ENCODE assay signal across 10 cellular contexts in genomic region chr3:48038971-48039481, GRCh38. TPM values are rescaled to one million over a fixed set of nuclear protein-coding genes. Genes with fewer than 3 reads are reported as not detected.
DNase-seq lines count a peak whose midpoint lies in the region; ATAC-seq and TF ChIP-seq lines count a peak whose summit lies in the region.
"Had no signal": no experiment of that assay in that cellular context is flagged by ENCODE, and none has a peak within 500 bp of the region (broad histone marks: within the 10 kb centered on the region; RNA-seq: fewer than 3 reads in every experiment).

No MANE protein-coding gene starts in this region.

- peak overlapping the region; percentile 35 for H3K14ac ChIP-seq in trophoblast cell (ENCODE audit: low read length)

- H2BK12ac ChIP-seq in trophoblast cell (ENCODE audit: low read length) = no peak overlapping the region

- peaks cover 3% of the 10 kb centered on the region for H3K36me3 Mint-ChIP-seq in activated T-cell treated with anti-CD3 and anti-CD28 coated beads, Interleukin-2, amount 50 U/mL, for 4 hours (ENCODE audit: insufficient read depth)
- H3K36me3 Mint-ChIP-seq in activated CD4-positive, alpha-beta T cell treated with anti-CD3 and anti-CD28 coated beads for 36 hours (ENCODE audit: low read depth) = no peaks in the 10 kb centered on the region

- peaks cover 9% of the 10 kb centered on the region for H3K79me1 ChIP-seq in trophoblast cell (ENCODE audit: low read length)

- H3K9me3 ChIP-seq in trophoblast cell (ENCODE audit: insufficient read depth, low read depth, low read length) = no peaks in the 10 kb centered on the region

- H3K23ac ChIP-seq in trophoblast cell (ENCODE audit: low read length) = no peak overlapping the region

- no peak overlapping the region for H3K9ac ChIP-seq in trophoblast cell (ENCODE audit: low read length)

- H3K4me1 Mint-ChIP-seq in activated T-cell treated with anti-CD3 and anti-CD28 coated beads, Interleukin-2, amount 50 U/mL, for 4 hours (ENCODE audit: low read depth) = peaks cover 13% of the 10 kb centered on the region
- H3K4me1 Mint-ChIP-seq in activated CD4-positive, alpha-beta T cell treated with anti-CD3 and anti-CD28 coated beads for 36 hours = peaks cover 28% of the 10 kb centered on the region

- no peak overlapping the region for H4K12ac ChIP-seq in trophoblast cell (ENCODE audit: low read depth, low read length)

- H3K36me3 ChIP-seq in trophoblast cell (ENCODE audit: control insufficient read depth in 1 of 2, insufficient read depth in 2 of 2, low read length in 2 of 2) = peaks cover 0 to 2% of the 10 kb centered on the region in 2 experiments

- H3K9me3 Mint-ChIP-seq in activated T-cell treated with anti-CD3 and anti-CD28 coated beads, Interleukin-2, amount 50 U/mL, for 4 hours = no peaks in the 10 kb centered on the region
- no peaks in the 10 kb centered on the region for H3K9me3 Mint-ChIP-seq in activated CD4-positive, alpha-beta T cell treated with anti-CD3 and anti-CD28 coated beads for 36 hours (ENCODE audit: low read depth)
- H3K9me3 Mint-ChIP-seq: naive thymus-derived CD4-positive, alpha-beta T cell had no signal

- H2BK120ac ChIP-seq in trophoblast cell (ENCODE audit: insufficient read depth, low read length, poor library complexity) = peak overlapping the region; percentile 63

- DNase-seq in AG20443 (ENCODE audit: low spot score) (peak; percentile 7), Right ventricle myocardium superior (no peak), trophoblast cell (peak; percentile 11 to 82)
- DNase-seq in stimulated activated CD4-positive, alpha-beta T cell treated with anti-CD3 and anti-CD28 coated beads, Interleukin-2, amount 100 ng/mL, for 48 hours = no peak
- no peak for DNase-seq in activated T-cell treated with anti-CD3 and anti-CD28 coated beads, Interleukin-2, amount 50 U/mL, for 4 hours
- no peak for DNase-seq in activated CD4-positive, alpha-beta T cell treated with anti-CD3 and anti-CD28 coated beads for 36 hours
- DNase-seq: naive thymus-derived CD4-positive, alpha-beta T cell had no signal

- H3K4me3 ChIP-seq in trophoblast cell (ENCODE audit: low read depth, low read length) = no peak overlapping the region

- peak overlapping the region; percentile 82 for H3K27ac ChIP-seq in trophoblast cell (ENCODE audit: low read depth, low read length)

- H4K91ac ChIP-seq in trophoblast cell (ENCODE audit: low read depth, low read length) = peak overlapping the region; percentile 38

- intact Hi-C loops in Right ventricle myocardium superior (cut with DNase I) = no loop called here
- intact Hi-C loops in activated CD4-positive, alpha-beta T cell treated with anti-CD3 and anti-CD28 coated beads for 36 hours (cut with DNase I, micrococcal nuclease) = no loop called here

- H3K79me2 ChIP-seq in trophoblast cell (ENCODE audit: control insufficient read depth, insufficient read depth, low read length, poor library complexity) = peaks cover 7% of the 10 kb centered on the region

- peak overlapping the region; percentile 50 for H2BK5ac ChIP-seq in trophoblast cell (ENCODE audit: low read depth, low read length, poor library complexity)

- no CpG with 5 or more reads among the region's 6 CpGs for WGBS in trophoblast cell (ENCODE audit: extremely low coverage, insufficient coverage, insufficient read length)

- H3K27me3 Mint-ChIP-seq in activated T-cell treated with anti-CD3 and anti-CD28 coated beads, Interleukin-2, amount 50 U/mL, for 4 hours (ENCODE audit: low read depth) = no peaks in the 10 kb centered on the region
- H3K27me3 Mint-ChIP-seq in activated CD4-positive, alpha-beta T cell treated with anti-CD3 and anti-CD28 coated beads for 36 hours = no peaks in the 10 kb centered on the region
- H3K27me3 Mint-ChIP-seq: naive thymus-derived CD4-positive, alpha-beta T cell had no signal

- CTCF ChIA-PET in activated CD4-positive, alpha-beta T cell treated with anti-CD3 and anti-CD28 coated beads for 36 hours (lab: Charles Lee) = no interaction called here

- no peak overlapping the region for H3K27ac Mint-ChIP-seq in activated CD4-positive, alpha-beta T cell treated with anti-CD3 and anti-CD28 coated beads for 36 hours

- H4K8ac ChIP-seq in trophoblast cell (ENCODE audit: low read depth, low read length) = no peak overlapping the region

- POLR2A ChIA-PET in activated CD4-positive, alpha-beta T cell treated with anti-CD3 and anti-CD28 coated beads for 36 hours (lab: Charles Lee) = no interaction called here

- peak; percentile 50 for ATAC-seq in SK-N-SH treated with all-trans-retinoic acid at 6 μM for 48 hours
- ATAC-seq in Right ventricle myocardium superior (ENCODE audit: poor library complexity) = peak; percentile 40
- no peak for ATAC-seq in activated T-cell treated with anti-CD3 and anti-CD28 coated beads, Interleukin-2, amount 50 U/mL, for 4 hours
- no peak for ATAC-seq in activated CD4-positive, alpha-beta T cell treated with anti-CD3 and anti-CD28 coated beads for 36 hours
- ATAC-seq in HG02852 (IDR thresholded peaks at IDR 0.05; ENCODE audit: unreplicated experiment) = no peak
- ATAC-seq: esophagus mucosa; naive thymus-derived CD4-positive, alpha-beta T cell had no signal

- H3K4me2 ChIP-seq in trophoblast cell (ENCODE audit: low read length) = peak overlapping the region; percentile 32

- H3K27me3 ChIP-seq in trophoblast cell (ENCODE audit: insufficient read depth, low read length) = no peaks in the 10 kb centered on the region

- H3K18ac ChIP-seq in trophoblast cell (ENCODE audit: low read length) = peak overlapping the region; percentile 17

- no peak overlapping the region for H2AK5ac ChIP-seq in trophoblast cell (ENCODE audit: low read length)

- peaks cover 8 to 16% of the 10 kb centered on the region in 2 experiments for H3K4me1 ChIP-seq in trophoblast cell (ENCODE audit: control insufficient read depth in 1 of 2, insufficient read depth in 2 of 2, low read length in 2 of 2)

- no peak overlapping the region for H3K4ac ChIP-seq in trophoblast cell (ENCODE audit: low read depth, low read length)

- H2AFZ ChIP-seq in trophoblast cell (ENCODE audit: insufficient read depth, low read length, poor library complexity) = no peak overlapping the region

- no peak overlapping the region for H3K4me3 Mint-ChIP-seq in activated T-cell treated with anti-CD3 and anti-CD28 coated beads, Interleukin-2, amount 50 U/mL, for 4 hours
- H3K4me3 Mint-ChIP-seq in activated CD4-positive, alpha-beta T cell treated with anti-CD3 and anti-CD28 coated beads for 36 hours = no peak overlapping the region
- H3K4me3 Mint-ChIP-seq: naive thymus-derived CD4-positive, alpha-beta T cell had no signal

TF ChIP-seq in SK-N-SH treated with all-trans-retinoic acid at 6 μM for 48 hours, 23 proteins besides CTCF, POLR2A, EP300 and RAD21 (continues in another document):
- TF ChIP-seq RARB (CRISPR knock-in tag; IDR thresholded peaks at IDR 0.05) (no peak), ZFP30 (CRISPR knock-in tag; IDR thresholded peaks at IDR 0.05) (no peak), OSR1 (CRISPR knock-in tag; IDR thresholded peaks at IDR 0.05) (no peak), SNAI2 (CRISPR knock-in tag; IDR thresholded peaks at IDR 0.05) (no peak), PATZ1 (CRISPR knock-in tag; IDR thresholded peaks at IDR 0.05; ENCODE audit: borderline replicate concordance) (no peak), POU6F1 (CRISPR knock-in tag; IDR thresholded peaks at IDR 0.05; ENCODE audit: borderline replicate concordance, low read depth) (no peak), ISL1 (CRISPR knock-in tag; IDR thresholded peaks at IDR 0.05) (no peak), BACH2 (CRISPR knock-in tag; IDR thresholded peaks at IDR 0.05; ENCODE audit: borderline replicate concordance) (no peak), GLIS3 (CRISPR knock-in tag; IDR thresholded peaks at IDR 0.05) (no peak), ZNF70 (CRISPR knock-in tag; IDR thresholded peaks at IDR 0.05) (no peak), ESRRG (CRISPR knock-in tag; IDR thresholded peaks at IDR 0.05) (no peak), CSDC2 (CRISPR knock-in tag; IDR thresholded peaks at IDR 0.05) (no peak)

RNA-seq across cellular contexts. Expression of gene MAP4, which starts 22.8 kb away (rescaled TPM):
- total RNA-seq in Right ventricle myocardium superior = 426 TPM
- 144 and 149 TPM in 2 replicates for polyA plus RNA-seq in trophoblast cell (2013)
- 100 to 1,000 TPM in 1 of 3 donors, 10 to 100 TPM in 2; 78.6 to 100 (median 90.3) TPM for total RNA-seq in activated T-cell treated with anti-CD3 and anti-CD28 coated beads, Interleukin-2, amount 50 U/mL, for 4 hours
- 100 to 1,000 TPM; 115 to 119 TPM for total RNA-seq in activated CD4-positive, alpha-beta T cell treated with anti-CD3 and anti-CD28 coated beads for 36 hours

Comparison
In these comparisons a context has a peak if more than half of its experiments do, and no peak if none do; other contexts are left out.
1. DNase-seq: peak in AG20443 (single experiment) and trophoblast cell (2 of 2); none in Right ventricle myocardium superior (single experiment), stimulated activated CD4-positive, alpha-beta T cell treated with anti-CD3 and anti-CD28 coated beads, Interleukin-2, amount 100 ng/mL, for 48 hours (0 of 2), activated T-cell treated with anti-CD3 and anti-CD28 coated beads, Interleukin-2, amount 50 U/mL, for 4 hours (single experiment) and activated CD4-positive, alpha-beta T cell treated with anti-CD3 and anti-CD28 coated beads for 36 hours (single experiment).
2. ATAC-seq: peak in SK-N-SH treated with all-trans-retinoic acid at 6 μM for 48 hours (single experiment) and Right ventricle myocardium superior (single experiment); none in activated T-cell treated with anti-CD3 and anti-CD28 coated beads, Interleukin-2, amount 50 U/mL, for 4 hours (0 of 2), activated CD4-positive, alpha-beta T cell treated with anti-CD3 and anti-CD28 coated beads for 36 hours (single experiment) and HG02852 (single experiment).